ENCODE assay signal across 29 cellular contexts in genomic region chrX:18997916-18998315, GRCh38. TPM values are rescaled to one million over a fixed set of nuclear protein-coding genes. Genes with fewer than 3 reads are reported as not detected.
DNase-seq lines count a peak whose midpoint lies in the region; ATAC-seq, FAIRE-seq and TF ChIP-seq lines count a peak whose summit lies in the region.
"Had no signal": no experiment of that assay in that cellular context is flagged by ENCODE, and none has a peak within 500 bp of the region (broad histone marks: within the 10 kb centered on the region; RNA-seq: fewer than 3 reads in every experiment).

No MANE protein-coding gene starts in this region.

- intact Hi-C loops in pancreas (cut with DNase I) = no loop called here

- H3K4me3 ChIP-seq in GM23248 (no peak overlapping the region), pancreas (no peak overlapping the region)
- H3K4me3 ChIP-seq: right lobe of liver, upper lobe of right lung had no signal

- peak overlapping the region; percentile 19; the same call in 1 of the 2 replicates for H2AFZ ChIP-seq in GM23248

- ATAC-seq in HG03175 (IDR thresholded peaks at IDR 0.05; ENCODE audit: unreplicated experiment) = no peak
- ATAC-seq in pancreas = no peak
- no peak for ATAC-seq in HG03039 (IDR thresholded peaks at IDR 0.05; ENCODE audit: unreplicated experiment)
- ATAC-seq: left cardiac atrium; stimulated activated effector memory CD8-positive, alpha-beta T cell treated with anti-CD3 and anti-CD28 coated beads, Interleukin-12 subunit alpha, Interleukin-12 subunit beta, amount 100 ng/mL, for 72 hours; upper lobe of right lung had no signal

- no peak overlapping the region for H3K27ac ChIP-seq in GM23248
- no peak overlapping the region for H3K27ac ChIP-seq in pancreas
- H3K27ac ChIP-seq: HL-60, right lobe of liver, upper lobe of right lung had no signal

- DNase-seq in GM23248 = peak; percentile 40
- peak; percentile 52 for DNase-seq in RCC 7860 (ENCODE audit: low spot score)
- peak; percentile 22 for DNase-seq in iPS-NIHi11 (ENCODE audit: low spot score)
- no peak for DNase-seq in pancreas
- no peak for DNase-seq in COR-L47 (lab: John Stamatoyannopoulos, UW)
- DNase-seq: activated CD4-positive, alpha-beta T cell treated with anti-CD3 and anti-CD28 coated beads for 4 hours; activated CD8-positive, alpha-beta memory T cell treated with anti-CD3 and anti-CD28 coated beads for 24 hours; activated gamma-delta T cell; activated naive CD8-positive, alpha-beta T cell treated with anti-CD3 and anti-CD28 coated beads, Interleukin-2, amount 10 ng/mL, durations not matched to agents 7 days and 5 days; CD8-positive, alpha-beta memory T cell; central memory CD4-positive, alpha-beta T cell; dermis blood vessel endothelial cell; DMS53; GDM1; glutamatergic neuron; left cardiac atrium; NCI-H146; NCI-H446 treated with DMSO at 0.1 percent for 48 hours; NCI-H82; nephron progenitor cell; right lobe of liver; Right ventricle myocardium superior; stimulated activated CD4-positive, alpha-beta T cell treated with anti-CD3 and anti-CD28 coated beads, Interleukin-4, amount 100 ng/mL, for 24 hours; substantia nigra; upper lobe of right lung had no signal

- peaks cover 21% of the 10 kb centered on the region for H3F3A ChIP-seq in GM23248 (ENCODE audit: insufficient read depth)

- H3K9me2 ChIP-seq in GM23248 (ENCODE audit: insufficient read depth) = no peaks in the 10 kb centered on the region

- in situ Hi-C loops in GM23248 (cut with MboI) = no loop called here

- H3K79me2 ChIP-seq in GM23248 (ENCODE audit: insufficient read depth) = no peaks in the 10 kb centered on the region

- no peak for TF ChIP-seq CTCF in pancreas (IDR thresholded peaks at IDR 0.05)

- H3K4me1 ChIP-seq in GM23248 (ENCODE audit: insufficient read depth) (peaks cover 35% of the 10 kb centered on the region), pancreas (no peaks in the 10 kb centered on the region)
- H3K4me1 ChIP-seq: right lobe of liver, upper lobe of right lung had no signal

- H3K27me3 ChIP-seq in GM23248 (replicated peaks; ENCODE audit: insufficient read depth) (no peaks in the 10 kb centered on the region), pancreas (no peaks in the 10 kb centered on the region)
- H3K27me3 ChIP-seq: right lobe of liver, upper lobe of right lung had no signal

- no peak overlapping the region for H3K9ac ChIP-seq in GM23248

- peak; percentile 89 for FAIRE-seq in RCC 7860 (lab: Jason Lieb, UNC)
- no peak for FAIRE-seq in pancreas (lab: Jason Lieb, UNC)

- 3 to 5% methylated on average over 4 of the region's 4 CpGs for WGBS in GM23248 (ENCODE audit: low coverage in 1 of 2, low lambda C conversion rate in 2 of 2, missing lambda C conversion rate in 2 of 2), 2 experiments
- WGBS in pancreas, 2 donors = 38 to 72% methylated on average over 4 of the region's 4 CpGs

- H3K9me3 ChIP-seq in GM23248 (ENCODE audit: low read depth) (no peaks in the 10 kb centered on the region), pancreas (no peaks in the 10 kb centered on the region)
- H3K9me3 ChIP-seq: right lobe of liver, upper lobe of right lung had no signal

- peak overlapping the region; percentile 28 for H3K4me2 ChIP-seq in GM23248 (ENCODE audit: unreplicated experiment)

- no peaks in the 10 kb centered on the region for H3K36me3 ChIP-seq in GM23248 (ENCODE audit: low read depth)
- H3K36me3 ChIP-seq in pancreas = no peaks in the 10 kb centered on the region
- H3K36me3 ChIP-seq: right lobe of liver, upper lobe of right lung had no signal

- no peaks in the 10 kb centered on the region for H4K20me1 ChIP-seq in GM23248 (ENCODE audit: insufficient read depth)

RNA-seq across cellular contexts. Expression of gene PHKA2, which starts 14.0 kb away (rescaled TPM):
- 9.1 and 9.9 TPM in 2 replicates for total RNA-seq in GM23248 (2014; rRNA removed; shearing (Covaris generic))
- 5.7 and 6.8 TPM in 2 replicates for polyA plus RNA-seq in GM23248 (2016; fragmentation: Nextera tagmentation; extraction: Ambion mirVana)
- total RNA-seq in pancreas = 10 to 100 TPM; 16.0 to 29.0 (median 21.6) TPM
- polyA plus RNA-seq in pancreas = 10 to 100 TPM; 44.7 to 72.7 TPM

Comparison
In these comparisons a context has a peak if more than half of its experiments do, and no peak if none do; other contexts are left out.
1. DNase-seq: peak in GM23248 (single experiment), RCC 7860 (single experiment) and iPS-NIHi11 (single experiment); none in pancreas (0 of 6) and COR-L47 (single experiment).